Comparison of ENCODE assay signal across 10 cellular contexts in genomic region chr6:6003334-6004146, GRCh38. TPM values are rescaled to one million over a fixed set of nuclear protein-coding genes. Genes with fewer than 3 reads are reported as not detected.
DNase-seq lines count a peak whose midpoint lies in the region; ATAC-seq and TF ChIP-seq lines count a peak whose summit lies in the region.
"Had no signal": no experiment of that assay in that cellular context is flagged by ENCODE, and none has a peak within 500 bp of the region (broad histone marks: within the 10 kb centered on the region; RNA-seq: fewer than 3 reads in every experiment).

No MANE protein-coding gene starts in this region.

- H3K9me3 Mint-ChIP-seq in endodermal cell (peaks cover 5% of the 10 kb centered on the region), natural killer cell (no peaks in the 10 kb centered on the region), Calu3 (ENCODE audit: low read depth, unreplicated experiment) (peaks cover 8% of the 10 kb centered on the region)

- H3K27ac ChIP-seq in SJCRH30 = peak overlapping the region; percentile 83
- H3K27ac ChIP-seq in endodermal cell (ENCODE audit: low read depth, low read length) = no peak overlapping the region

- H3K27ac Mint-ChIP-seq in endodermal cell = no peak overlapping the region
- H3K27ac Mint-ChIP-seq in natural killer cell = peak overlapping the region; percentile 75 to 90
- no peak overlapping the region for H3K27ac Mint-ChIP-seq in Calu3 (ENCODE audit: unreplicated experiment)

- no TSS peak for BruUV-seq in Calu3 (replicated peaks; lab: Mats Ljungman, UMichigan)

- intact Hi-C loops in natural killer cell (cut with micrococcal nuclease) (loop anchor here (10.0 kb wide), 1 partner anchor 489 kb away; no protein-coding TSS in a partner anchor), Calu3 (cut with micrococcal nuclease; ENCODE audit: unreplicated experiment) (no loop called here)

- no peaks in the 10 kb centered on the region for H3K9me3 ChIP-seq in SJCRH30 (replicated peaks)
- peaks cover 5% of the 10 kb centered on the region for H3K9me3 ChIP-seq in endodermal cell (ENCODE audit: control insufficient read depth, low read length)

- peaks cover 48% of the 10 kb centered on the region for H3K4me1 Mint-ChIP-seq in endodermal cell
- peaks cover 74 to 88% of the 10 kb centered on the region in 2 donors for H3K4me1 Mint-ChIP-seq in natural killer cell
- H3K4me1 Mint-ChIP-seq in Calu3 (ENCODE audit: low read depth, unreplicated experiment) = no peaks in the 10 kb centered on the region

- H3K27me3 ChIP-seq in SJCRH30 = no peaks in the 10 kb centered on the region
- peaks cover 99% of the 10 kb centered on the region for H3K27me3 ChIP-seq in endodermal cell (ENCODE audit: control insufficient read depth, insufficient read depth, low read length, poor library complexity, severe bottlenecking)

- no peak for TF ChIP-seq CTCF in GM12875 (IDR thresholded peaks at IDR 0.05; ENCODE audit: borderline replicate concordance, insufficient read depth, low read depth, low read length)
- peak; percentile 17 for TF ChIP-seq CTCF in endodermal cell (conservative IDR thresholded peaks at IDR 0.05)
- no peak for TF ChIP-seq CTCF in natural killer cell (IDR thresholded peaks at IDR 0.05)
- TF ChIP-seq CTCF in Calu3 (IDR thresholded peaks at IDR 0.05; ENCODE audit: unreplicated experiment) = no peak

- no peak overlapping the region for H3K9ac ChIP-seq in endodermal cell (ENCODE audit: extremely low read depth, low read length, poor library complexity, severe bottlenecking)

- peak; percentile 48 to 58 for DNase-seq in SJCRH30
- DNase-seq in endodermal cell = peak; percentile 89
- no peak for DNase-seq in natural killer cell
- DNase-seq in Calu3 = no peak
- DNase-seq in NCI-H1417 (lab: John Stamatoyannopoulos, UW) = no peak
- DNase-seq in ureter (ENCODE audit: low spot score) = no peak
- no peak for DNase-seq in kidney glomerular epithelial cell (lab: John Stamatoyannopoulos, UW)

- ATAC-seq in natural killer cell = peak in 2 of 3 donors; percentile 18 to 21
- ATAC-seq: left colon, Panc1 had no signal

- peaks cover 32% of the 10 kb centered on the region for H3K36me3 ChIP-seq in SJCRH30
- no peaks in the 10 kb centered on the region for H3K36me3 ChIP-seq in endodermal cell (ENCODE audit: control insufficient read depth, insufficient read depth, low read length)

- H3K27me3 Mint-ChIP-seq in endodermal cell (ENCODE audit: insufficient read depth) (peaks cover 99% of the 10 kb centered on the region), natural killer cell (ENCODE audit: low read depth in 2 of 2) (peaks cover 79 to 90% of the 10 kb centered on the region in 2 donors), Calu3 (ENCODE audit: unreplicated experiment) (peaks cover 14% of the 10 kb centered on the region)

- H3K4me3 ChIP-seq in GM12875 (ENCODE audit: low read depth, low read length) (peak overlapping the region; percentile 26), SJCRH30 (peak overlapping the region; percentile 88), endodermal cell (ENCODE audit: low read length) (peak overlapping the region; percentile 72)

- H3K4me3 Mint-ChIP-seq in endodermal cell = peak overlapping the region; percentile 59
- peak overlapping the region; percentile 73 for H3K4me3 Mint-ChIP-seq in natural killer cell
- H3K4me3 Mint-ChIP-seq in Calu3 (ENCODE audit: low read depth, unreplicated experiment) = no peak overlapping the region

- WGBS in endodermal cell (ENCODE audit: insufficient coverage in 1 of 2, insufficient read length in 1 of 2), 2 experiments = 0 to 1% methylated on average over 15 to 71 of the region's 71 CpGs

- H3K4me1 ChIP-seq in SJCRH30 (no peaks in the 10 kb centered on the region), endodermal cell (ENCODE audit: control insufficient read depth, insufficient read depth, low read length) (peaks cover 13% of the 10 kb centered on the region)

- CTCF ChIA-PET in Calu3 (lab: Charles Lee) = no interaction called here

- H3K36me3 Mint-ChIP-seq in endodermal cell (ENCODE audit: low read depth) = no peaks in the 10 kb centered on the region
- peaks cover 12% of the 10 kb centered on the region for H3K36me3 Mint-ChIP-seq in natural killer cell
- H3K36me3 Mint-ChIP-seq in Calu3 (ENCODE audit: insufficient read depth, unreplicated experiment) = peaks cover 7% of the 10 kb centered on the region

RNA-seq across cellular contexts. Expression of gene NRN1, which starts 3.2 kb away (rescaled TPM):
- 110 and 114 TPM in 2 replicates for total RNA-seq in SJCRH30 (2014; rRNA removed; shearing (Covaris generic))
- total RNA-seq in endodermal cell (under 1 TPM; 0.44 to 0.57 TPM), natural killer cell (not detected), Calu3 (2022) (not detected in 2 replicates), ureter (7.3 TPM)
- polyA plus RNA-seq in endodermal cell (2013, experiment 1 of 2) = 3.9 TPM
- polyA plus RNA-seq in endodermal cell (2013, experiment 2 of 2) = 2.8 TPM

Comparison
In these comparisons a context has a peak if more than half of its experiments do, and no peak if none do; other contexts are left out.
1. H3K4me3 ChIP-seq: peak in every context shown above with its lines; median percentile 88 in SJCRH30; 72 in endodermal cell; 26 in GM12875.
2. DNase-seq: peak in SJCRH30 (2 of 2) and endodermal cell (single experiment); none in natural killer cell (single experiment), Calu3 (single experiment), NCI-H1417 (0 of 3), ureter (single experiment) and kidney glomerular epithelial cell (single experiment).
3. H3K27ac Mint-ChIP-seq: peak in natural killer cell (2 of 2); none in endodermal cell (single experiment) and Calu3 (single experiment).
4. RNA of gene NRN1, which starts 3.2 kb away (total RNA-seq): 110 to 114 TPM in SJCRH30; 7.3 TPM in ureter (single experiment), 0.44 to 0.57 TPM in endodermal cell, not detected in Calu3 and not detected in natural killer cell; every median in the first group is over 10 times any median in the second.